Comparison of ENCODE assay signal across 7 cellular contexts in genomic region chr15:44593042-44593736, GRCh38. TPM values are rescaled to one million over a fixed set of nuclear protein-coding genes. Genes with fewer than 3 reads are reported as not detected.
DNase-seq lines count a peak whose midpoint lies in the region; ATAC-seq and TF ChIP-seq lines count a peak whose summit lies in the region.

No MANE protein-coding gene starts in this region.

- peaks cover 5 to 6% of the 10 kb centered on the region in 2 donors for H3K4me1 Mint-ChIP-seq in natural killer cell treated with Interleukin-12 subunit alpha and Interleukin-12 subunit beta and Interleukin-15 and Interleukin-18, amount 100 ng/mL, for 72 hours (ENCODE audit: low read depth in 2 of 2)

- TF ChIP-seq CTCF in GM06990 (IDR thresholded peaks at IDR 0.05; ENCODE audit: insufficient read depth, low read length, poor library complexity, severe bottlenecking) (peak; percentile 55), body of pancreas (IDR thresholded peaks at IDR 0.05) (peak; percentile 11 to 47 (median 26))

- no peaks in the 10 kb centered on the region for H3K27me3 Mint-ChIP-seq in natural killer cell treated with Interleukin-12 subunit alpha and Interleukin-12 subunit beta and Interleukin-15 and Interleukin-18, amount 100 ng/mL, for 72 hours

- peaks cover 20% of the 10 kb centered on the region for H3K36me3 Mint-ChIP-seq in natural killer cell treated with Interleukin-12 subunit alpha and Interleukin-12 subunit beta and Interleukin-15 and Interleukin-18, amount 100 ng/mL, for 72 hours

- no peak for TF ChIP-seq POLR2A in body of pancreas (IDR thresholded peaks at IDR 0.05)

- no peak overlapping the region for H3K4me3 Mint-ChIP-seq in natural killer cell treated with Interleukin-12 subunit alpha and Interleukin-12 subunit beta and Interleukin-15 and Interleukin-18, amount 100 ng/mL, for 72 hours

- no peaks in the 10 kb centered on the region for H3K9me3 ChIP-seq in body of pancreas

- H3K36me3 ChIP-seq in GM06990 (ENCODE audit: control insufficient read depth, insufficient read depth, low read length) (peaks cover 18% of the 10 kb centered on the region), body of pancreas (replicated peaks in 1 of 2; ENCODE audit: insufficient read depth in 1 of 2, low read depth in 2 of 2) (peaks cover 14 to 46% of the 10 kb centered on the region in 2 donors)

- no peak overlapping the region for H3K27ac Mint-ChIP-seq in natural killer cell treated with Interleukin-12 subunit alpha and Interleukin-12 subunit beta and Interleukin-15 and Interleukin-18, amount 100 ng/mL, for 72 hours

- H3K27ac ChIP-seq in body of pancreas = no peak overlapping the region

- intact Hi-C loops in body of pancreas (cut with DNase I) = loop anchor here (10.0 kb wide), 1 partner anchor 142 kb away; the partner anchor contains the start of gene TRIM69

- no peak for ATAC-seq in body of pancreas
- ATAC-seq in natural killer cell treated with Interleukin-12 subunit alpha and Interleukin-12 subunit beta and Interleukin-15 and Interleukin-18, amount 100 ng/mL, for 72 hours = peak; percentile 57 to 65
- no peak for ATAC-seq in HG03469 (IDR thresholded peaks at IDR 0.05; ENCODE audit: unreplicated experiment)
- ATAC-seq in HG02852 (IDR thresholded peaks at IDR 0.05; ENCODE audit: unreplicated experiment) = no peak

- H3K27me3 ChIP-seq in GM06990 (replicated peaks; ENCODE audit: control insufficient read depth, insufficient read depth, low read length) (no peaks in the 10 kb centered on the region), body of pancreas (no peaks in the 10 kb centered on the region)

- H3K4me1 ChIP-seq in body of pancreas = peaks cover 5% of the 10 kb centered on the region

- no peaks in the 10 kb centered on the region for H3K9me3 Mint-ChIP-seq in natural killer cell treated with Interleukin-12 subunit alpha and Interleukin-12 subunit beta and Interleukin-15 and Interleukin-18, amount 100 ng/mL, for 72 hours

- no peak for DNase-seq in GM06990 (ENCODE audit: extremely low read depth, insufficient read length)
- DNase-seq in NAMALWA (ENCODE audit: low spot score) = peak; percentile 65
- DNase-seq in body of pancreas = no peak
- DNase-seq in natural killer cell treated with Interleukin-12 subunit alpha and Interleukin-12 subunit beta and Interleukin-15 and Interleukin-18, amount 100 ng/mL, for 72 hours (ENCODE audit: low spot score) = no peak
- DNase-seq in mucosa of gallbladder (ENCODE audit: low spot score) = no peak

- 78 to 82% methylated on average over 7 of the region's 7 CpGs for WGBS in body of pancreas, 2 donors

- H3K4me3 ChIP-seq in GM06990 (replicated peaks; ENCODE audit: low read depth, low read length) = no peak overlapping the region
- H3K4me3 ChIP-seq in body of pancreas = no peak overlapping the region

RNA-seq across cellular contexts. Expression of gene EIF3J, which starts 56.2 kb away (rescaled TPM):
- 10 to 100 TPM; 38.7 to 66.3 TPM for total RNA-seq in body of pancreas
- total RNA-seq in natural killer cell treated with Interleukin-12 subunit alpha and Interleukin-12 subunit beta and Interleukin-15 and Interleukin-18, amount 100 ng/mL, for 72 hours = 100 to 1,000 TPM in 1 of 2 donors, 10 to 100 TPM in 1; 89.1 to 121 TPM
- 52.1 TPM for total RNA-seq in mucosa of gallbladder

Comparison
In these comparisons a context has a peak if more than half of its experiments do, and no peak if none do; other contexts are left out.
1. ATAC-seq: peak in natural killer cell treated with Interleukin-12 subunit alpha and Interleukin-12 subunit beta and Interleukin-15 and Interleukin-18, amount 100 ng/mL, for 72 hours (2 of 2); none in body of pancreas (single experiment), HG03469 (single experiment) and HG02852 (single experiment).